Comparison of ENCODE assay signal across 17 cellular contexts in the genomic region with DNA sequence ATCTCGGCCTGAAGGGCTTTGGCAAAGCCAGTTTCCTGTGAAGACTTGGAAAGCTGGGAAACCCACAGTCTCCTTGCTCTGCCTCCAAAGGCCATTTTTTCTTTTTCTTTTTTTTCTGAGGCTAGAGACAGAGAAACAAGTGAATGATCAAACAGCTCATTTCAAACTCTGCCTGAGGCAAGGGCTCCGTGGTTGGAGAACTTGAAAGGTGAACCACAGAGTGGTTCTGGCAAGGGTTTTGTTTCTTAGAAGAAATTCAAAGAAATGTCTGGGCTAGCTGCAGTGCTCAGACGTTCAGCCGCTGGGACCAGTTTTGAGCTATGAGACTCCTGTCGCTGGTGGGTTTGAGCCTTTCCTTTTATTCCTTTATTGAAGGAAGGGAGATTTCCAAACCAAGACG.
DNase-seq lines count a peak whose midpoint lies in the region; ATAC-seq and TF ChIP-seq lines count a peak whose summit lies in the region.
"Had no signal": no experiment of that assay in that cellular context is flagged by ENCODE, and none has a peak within 500 bp of the region (broad histone marks: within the 10 kb centered on the region; RNA-seq: fewer than 3 reads in every experiment).

No MANE protein-coding gene starts in this region.

- no peaks in the 10 kb centered on the region for H3K27me3 Mint-ChIP-seq in activated naive CD8-positive, alpha-beta T cell
- H3K27me3 Mint-ChIP-seq in activated naive CD8-positive, alpha-beta T cell treated with anti-CD3 and anti-CD28 coated beads, Interleukin-2, amount 50 U/mL, for 24 hours = no peaks in the 10 kb centered on the region
- no peaks in the 10 kb centered on the region for H3K27me3 Mint-ChIP-seq in activated CD8-positive, alpha-beta T cell treated with anti-CD3 and anti-CD28 coated beads for 36 hours
- H3K27me3 Mint-ChIP-seq in type B pancreatic cell = no peaks in the 10 kb centered on the region

- peaks cover 24% of the 10 kb centered on the region for H3K4me1 Mint-ChIP-seq in activated naive CD8-positive, alpha-beta T cell (ENCODE audit: low read depth)
- peaks cover 10% of the 10 kb centered on the region for H3K4me1 Mint-ChIP-seq in activated naive CD8-positive, alpha-beta T cell treated with anti-CD3 and anti-CD28 coated beads, Interleukin-2, amount 50 U/mL, for 24 hours
- peaks cover 11% of the 10 kb centered on the region for H3K4me1 Mint-ChIP-seq in activated CD8-positive, alpha-beta T cell treated with anti-CD3 and anti-CD28 coated beads for 36 hours (ENCODE audit: low read depth)
- H3K4me1 Mint-ChIP-seq in type B pancreatic cell (ENCODE audit: unreplicated experiment) = peaks cover 10% of the 10 kb centered on the region
- H3K4me1 Mint-ChIP-seq: naive B cell had no signal

- POLR2A ChIA-PET in activated CD8-positive, alpha-beta T cell treated with anti-CD3 and anti-CD28 coated beads for 36 hours (lab: Charles Lee) = interaction anchor here (1.0 kb wide), 1 partner anchor 16 kb away, joined by 3 read pairs; no protein-coding TSS in a partner anchor

- no peaks in the 10 kb centered on the region for H3K4me1 ChIP-seq in right atrium auricular region
- no peaks in the 10 kb centered on the region for H3K4me1 ChIP-seq in ascending aorta
- H3K4me1 ChIP-seq: Peyer's patch had no signal

- H3K4me3 ChIP-seq in right atrium auricular region (no peak overlapping the region), ascending aorta (no peak overlapping the region)
- H3K4me3 ChIP-seq: Peyer's patch, thoracic aorta had no signal

- peak overlapping the region; percentile 17 for H3K4me3 Mint-ChIP-seq in activated naive CD8-positive, alpha-beta T cell
- H3K4me3 Mint-ChIP-seq in activated naive CD8-positive, alpha-beta T cell treated with anti-CD3 and anti-CD28 coated beads, Interleukin-2, amount 50 U/mL, for 24 hours = no peak overlapping the region
- no peak overlapping the region for H3K4me3 Mint-ChIP-seq in activated CD8-positive, alpha-beta T cell treated with anti-CD3 and anti-CD28 coated beads for 36 hours
- H3K4me3 Mint-ChIP-seq in type B pancreatic cell = peak overlapping the region; percentile 45
- H3K4me3 Mint-ChIP-seq: dendritic cell treated with granulocyte-macrophage colony-stimulating factor and Interleukin-4, amounts not matched to agents 40 ng/mL and 50 ng/mL, for 4 days; naive B cell had no signal

- H3K36me3 ChIP-seq in right atrium auricular region (peaks cover 6% of the 10 kb centered on the region), ascending aorta (no peaks in the 10 kb centered on the region)
- H3K36me3 ChIP-seq: Peyer's patch, thoracic aorta had no signal

- no peak for DNase-seq in activated naive CD8-positive, alpha-beta T cell treated with anti-CD3 and anti-CD28 coated beads, Interleukin-2, amount 50 U/mL, for 24 hours
- DNase-seq in activated CD8-positive, alpha-beta T cell treated with anti-CD3 and anti-CD28 coated beads for 36 hours = peak; percentile 53
- DNase-seq in foreskin melanocyte = peak; percentile 37
- no peak for DNase-seq in type B pancreatic cell (ENCODE audit: extremely low spot score, unreplicated experiment)
- no peak for DNase-seq in right atrium auricular region (ENCODE audit: low spot score)
- DNase-seq in ascending aorta (ENCODE audit: low spot score in 2 of 2) = no peak
- no peak for DNase-seq in NCI-H69 (lab: John Stamatoyannopoulos, UW)
- DNase-seq: naive B cell; NCI-H1930; NCI-H524 treated with DMSO at 0.1 percent for 48 hours; Peyer's patch; stimulated activated CD4-positive, alpha-beta T cell treated with anti-CD3 and anti-CD28 coated beads, Interleukin-1b, Interleukin-23, amount 100 ng/mL, for 48 hours; T-helper 1 cell had no signal

- no peaks in the 10 kb centered on the region for H3K36me3 Mint-ChIP-seq in activated naive CD8-positive, alpha-beta T cell
- no peaks in the 10 kb centered on the region for H3K36me3 Mint-ChIP-seq in activated naive CD8-positive, alpha-beta T cell treated with anti-CD3 and anti-CD28 coated beads, Interleukin-2, amount 50 U/mL, for 24 hours (ENCODE audit: low read depth)
- no peaks in the 10 kb centered on the region for H3K36me3 Mint-ChIP-seq in activated CD8-positive, alpha-beta T cell treated with anti-CD3 and anti-CD28 coated beads for 36 hours (ENCODE audit: low read depth)
- no peaks in the 10 kb centered on the region for H3K36me3 Mint-ChIP-seq in type B pancreatic cell
- H3K36me3 Mint-ChIP-seq: naive B cell had no signal

- no peaks in the 10 kb centered on the region for H3K9me3 ChIP-seq in right atrium auricular region
- H3K9me3 ChIP-seq in ascending aorta = no peaks in the 10 kb centered on the region
- H3K9me3 ChIP-seq: Peyer's patch, thoracic aorta had no signal

- H3K27ac Mint-ChIP-seq in activated naive CD8-positive, alpha-beta T cell = no peak overlapping the region
- H3K27ac Mint-ChIP-seq in activated naive CD8-positive, alpha-beta T cell treated with anti-CD3 and anti-CD28 coated beads, Interleukin-2, amount 50 U/mL, for 24 hours = no peak overlapping the region
- H3K27ac Mint-ChIP-seq in activated CD8-positive, alpha-beta T cell treated with anti-CD3 and anti-CD28 coated beads for 36 hours = peak overlapping the region; percentile 45
- H3K27ac Mint-ChIP-seq in type B pancreatic cell = peak overlapping the region; percentile 81
- H3K27ac Mint-ChIP-seq: dendritic cell treated with granulocyte-macrophage colony-stimulating factor and Interleukin-4, amounts not matched to agents 40 ng/mL and 50 ng/mL, for 4 days; naive B cell had no signal

- H3K27me3 ChIP-seq in right atrium auricular region = no peaks in the 10 kb centered on the region
- no peaks in the 10 kb centered on the region for H3K27me3 ChIP-seq in ascending aorta
- H3K27me3 ChIP-seq: Peyer's patch had no signal

- ATAC-seq in activated naive CD8-positive, alpha-beta T cell treated with anti-CD3 and anti-CD28 coated beads, Interleukin-2, amount 50 U/mL, for 24 hours = no peak
- ATAC-seq in activated CD8-positive, alpha-beta T cell treated with anti-CD3 and anti-CD28 coated beads for 36 hours = peak; percentile 66
- ATAC-seq: activated CD4-positive, CD25-positive, alpha-beta regulatory T cell treated with anti-CD3 and anti-CD28 coated beads, Interleukin-2, amount 50 U/mL, for 24 hours had no signal

- CTCF ChIA-PET in activated CD8-positive, alpha-beta T cell treated with anti-CD3 and anti-CD28 coated beads for 36 hours (lab: Charles Lee) = no interaction called here

- H3K27ac ChIP-seq in right atrium auricular region (no peak overlapping the region), ascending aorta (no peak overlapping the region)
- H3K27ac ChIP-seq: Peyer's patch, thoracic aorta had no signal

- no peak for TF ChIP-seq CTCF in activated CD8-positive, alpha-beta T cell treated with anti-CD3 and anti-CD28 coated beads for 36 hours (IDR thresholded peaks at IDR 0.05)
- no peak for TF ChIP-seq CTCF in type B pancreatic cell (conservative IDR thresholded peaks at IDR 0.05)
- TF ChIP-seq CTCF in right atrium auricular region (IDR thresholded peaks at IDR 0.05) = no peak
- TF ChIP-seq CTCF in ascending aorta (IDR thresholded peaks at IDR 0.05) = no peak

- intact Hi-C loops in activated CD8-positive, alpha-beta T cell treated with anti-CD3 and anti-CD28 coated beads for 36 hours (cut with micrococcal nuclease) = no loop called here
- intact Hi-C loops in ascending aorta (cut with DNase I) = no loop called here

- no peaks in the 10 kb centered on the region for H3K9me3 Mint-ChIP-seq in activated naive CD8-positive, alpha-beta T cell (ENCODE audit: low read depth)
- H3K9me3 Mint-ChIP-seq in activated naive CD8-positive, alpha-beta T cell treated with anti-CD3 and anti-CD28 coated beads, Interleukin-2, amount 50 U/mL, for 24 hours = no peaks in the 10 kb centered on the region
- no peaks in the 10 kb centered on the region for H3K9me3 Mint-ChIP-seq in activated CD8-positive, alpha-beta T cell treated with anti-CD3 and anti-CD28 coated beads for 36 hours
- no peaks in the 10 kb centered on the region for H3K9me3 Mint-ChIP-seq in type B pancreatic cell
- H3K9me3 Mint-ChIP-seq: dendritic cell treated with granulocyte-macrophage colony-stimulating factor and Interleukin-4, amounts not matched to agents 40 ng/mL and 50 ng/mL, for 4 days; naive B cell had no signal

Comparison
In these comparisons a context has a peak if more than half of its experiments do, and no peak if none do; other contexts are left out.
1. H3K4me3 Mint-ChIP-seq: peak in activated naive CD8-positive, alpha-beta T cell (single experiment) and type B pancreatic cell (single experiment); none in activated naive CD8-positive, alpha-beta T cell treated with anti-CD3 and anti-CD28 coated beads, Interleukin-2, amount 50 U/mL, for 24 hours (single experiment) and activated CD8-positive, alpha-beta T cell treated with anti-CD3 and anti-CD28 coated beads for 36 hours (single experiment).
2. H3K27ac Mint-ChIP-seq: peak in activated CD8-positive, alpha-beta T cell treated with anti-CD3 and anti-CD28 coated beads for 36 hours (single experiment) and type B pancreatic cell (single experiment); none in activated naive CD8-positive, alpha-beta T cell (single experiment) and activated naive CD8-positive, alpha-beta T cell treated with anti-CD3 and anti-CD28 coated beads, Interleukin-2, amount 50 U/mL, for 24 hours (single experiment).
3. DNase-seq: peak in activated CD8-positive, alpha-beta T cell treated with anti-CD3 and anti-CD28 coated beads for 36 hours (single experiment) and foreskin melanocyte (single experiment); none in activated naive CD8-positive, alpha-beta T cell treated with anti-CD3 and anti-CD28 coated beads, Interleukin-2, amount 50 U/mL, for 24 hours (single experiment), type B pancreatic cell (single experiment), right atrium auricular region (single experiment), ascending aorta (0 of 2) and NCI-H69 (single experiment).